In genomic region chr15:28969511-28970085, GRCh38 we compare ENCODE assay signal across 1 cellular context.
TF ChIP-seq lines count a peak whose summit lies in the region.

No MANE protein-coding gene starts in this region.

TF ChIP-seq in IMR-90, 13 proteins besides CTCF, POLR2A, EP300 and RAD21 (continued from another document):
- TF ChIP-seq MXI1 (IDR thresholded peaks at IDR 0.05; ENCODE audit: borderline replicate concordance, low read depth, low read length) (no peak), MAFK (IDR thresholded peaks at IDR 0.05; ENCODE audit: low read depth, low read length) (no peak), FOS (IDR thresholded peaks at IDR 0.05; ENCODE audit: low read depth, low read length) (no peak)
- TF ChIP-seq, protein P1, sequence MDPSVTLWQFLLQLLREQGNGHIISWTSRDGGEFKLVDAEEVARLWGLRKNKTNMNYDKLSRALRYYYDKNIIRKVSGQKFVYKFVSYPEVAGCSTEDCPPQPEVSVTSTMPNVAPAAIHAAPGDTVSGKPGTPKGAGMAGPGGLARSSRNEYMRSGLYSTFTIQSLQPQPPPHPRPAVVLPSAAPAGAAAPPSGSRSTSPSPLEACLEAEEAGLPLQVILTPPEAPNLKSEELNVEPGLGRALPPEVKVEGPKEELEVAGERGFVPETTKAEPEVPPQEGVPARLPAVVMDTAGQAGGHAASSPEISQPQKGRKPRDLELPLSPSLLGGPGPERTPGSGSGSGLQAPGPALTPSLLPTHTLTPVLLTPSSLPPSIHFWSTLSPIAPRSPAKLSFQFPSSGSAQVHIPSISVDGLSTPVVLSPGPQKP (IDR thresholded peaks at IDR 0.05; ENCODE audit: borderline replicate concordance, low read depth, low read length) = no peak
TF ChIP-seq in IMR-90: peak in this region for 0.
